In genomic region chr7:143368387-143368786, GRCh38 we compare ENCODE assay signal across 1 cellular context.
TF ChIP-seq lines count a peak whose summit lies in the region.

No MANE protein-coding gene starts in this region.

TF ChIP-seq in H1, 55 proteins besides CTCF, POLR2A, EP300 and RAD21:
- 0 out of 2 replicates have a peak, but pooled peaks have one; percentile 8 for TF ChIP-seq MAX (IDR thresholded peaks at IDR 0.05)
- no peak for TF ChIP-seq RXRA (IDR thresholded peaks at IDR 0.05; ENCODE audit: insufficient read depth, low read depth, low read length)
- no peak for TF ChIP-seq NANOG (IDR thresholded peaks at IDR 0.05; ENCODE audit: insufficient read depth, low read depth, low read length, poor library complexity, severe bottlenecking)
TF ChIP-seq in H1: peak in this region for 1.
